Comparison of ENCODE assay signal across 1 cellular context in the genomic region with DNA sequence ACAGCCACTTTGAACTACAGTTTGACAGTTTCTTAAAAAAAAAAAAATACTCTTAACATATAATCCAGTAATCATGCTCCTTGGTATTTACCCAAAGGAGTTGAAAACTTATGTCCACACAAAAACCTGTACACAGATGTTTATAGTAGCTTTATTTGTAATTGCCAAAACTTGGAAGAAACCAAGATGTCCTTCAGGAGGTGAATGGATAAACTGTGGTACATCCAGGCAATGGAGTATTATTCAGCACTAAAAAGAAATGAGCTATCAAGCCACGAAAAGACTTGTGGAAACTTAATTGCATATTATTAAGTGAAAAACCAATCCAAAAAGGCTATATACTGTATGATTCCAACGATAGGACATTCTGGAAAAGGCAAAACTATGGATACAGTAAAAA.
TF ChIP-seq lines count a peak whose summit lies in the region.

No MANE protein-coding gene starts in this region.

TF ChIP-seq in GM12878, 131 proteins besides CTCF, POLR2A, EP300 and RAD21:
- TF ChIP-seq, protein P1, sequence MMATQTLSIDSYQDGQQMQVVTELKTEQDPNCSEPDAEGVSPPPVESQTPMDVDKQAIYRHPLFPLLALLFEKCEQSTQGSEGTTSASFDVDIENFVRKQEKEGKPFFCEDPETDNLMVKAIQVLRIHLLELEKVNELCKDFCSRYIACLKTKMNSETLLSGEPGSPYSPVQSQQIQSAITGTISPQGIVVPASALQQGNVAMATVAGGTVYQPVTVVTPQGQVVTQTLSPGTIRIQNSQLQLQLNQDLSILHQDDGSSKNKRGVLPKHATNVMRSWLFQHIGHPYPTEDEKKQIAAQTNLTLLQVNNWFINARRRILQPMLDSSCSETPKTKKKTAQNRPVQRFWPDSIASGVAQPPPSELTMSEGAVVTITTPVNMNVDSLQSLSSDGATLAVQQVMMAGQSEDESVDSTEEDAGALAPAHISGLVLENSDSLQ (IDR thresholded peaks at IDR 0.05), result no peak
- TF ChIP-seq PML (IDR thresholded peaks at IDR 0.05; ENCODE audit: low read length), result no peak
- no peak for TF ChIP-seq ETV6 (conservative IDR thresholded peaks at IDR 0.05 in 1 of 2, IDR thresholded peaks at IDR 0.05 in 1 of 2; ENCODE audit: borderline replicate concordance in 1 of 2, low read depth in 1 of 2)
- TF ChIP-seq CBFB (IDR thresholded peaks at IDR 0.05; ENCODE audit: low read depth), result no peak
- TF ChIP-seq DPF2 (IDR thresholded peaks at IDR 0.05), result no peak
- no peak for TF ChIP-seq MEF2A (IDR thresholded peaks at IDR 0.05; ENCODE audit: insufficient read depth, low read depth, low read length)
- TF ChIP-seq HDAC6 (IDR thresholded peaks at IDR 0.05; ENCODE audit: unreplicated experiment), result no peak
- TF ChIP-seq SMAD5 (IDR thresholded peaks at IDR 0.05; ENCODE audit: low read depth), result no peak
- TF ChIP-seq NR2F1 (conservative IDR thresholded peaks at IDR 0.05), result no peak
- no peak for TF ChIP-seq ZNF217 (IDR thresholded peaks at IDR 0.05)
- no peak for TF ChIP-seq POLR2AphosphoS2 (IDR thresholded peaks at IDR 0.05; ENCODE audit: low read depth, low read length)
- TF ChIP-seq MYC (IDR thresholded peaks at IDR 0.05; ENCODE audit: insufficient read depth, insufficient read length, insufficient replicate concordance, low read length, severe bottlenecking), result no peak
- TF ChIP-seq, protein P2, sequence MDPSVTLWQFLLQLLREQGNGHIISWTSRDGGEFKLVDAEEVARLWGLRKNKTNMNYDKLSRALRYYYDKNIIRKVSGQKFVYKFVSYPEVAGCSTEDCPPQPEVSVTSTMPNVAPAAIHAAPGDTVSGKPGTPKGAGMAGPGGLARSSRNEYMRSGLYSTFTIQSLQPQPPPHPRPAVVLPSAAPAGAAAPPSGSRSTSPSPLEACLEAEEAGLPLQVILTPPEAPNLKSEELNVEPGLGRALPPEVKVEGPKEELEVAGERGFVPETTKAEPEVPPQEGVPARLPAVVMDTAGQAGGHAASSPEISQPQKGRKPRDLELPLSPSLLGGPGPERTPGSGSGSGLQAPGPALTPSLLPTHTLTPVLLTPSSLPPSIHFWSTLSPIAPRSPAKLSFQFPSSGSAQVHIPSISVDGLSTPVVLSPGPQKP (IDR thresholded peaks at IDR 0.05; ENCODE audit: low read depth, low read length), result no peak
- TF ChIP-seq SMAD1 (IDR thresholded peaks at IDR 0.05; ENCODE audit: low read depth, partially characterized antibody), result no peak
- no peak for TF ChIP-seq SP1 (IDR thresholded peaks at IDR 0.05; ENCODE audit: low read depth, low read length)
- no peak for TF ChIP-seq WRNIP1 (IDR thresholded peaks at IDR 0.05; ENCODE audit: borderline replicate concordance, low read depth, low read length)
- TF ChIP-seq KDM1A (IDR thresholded peaks at IDR 0.05; ENCODE audit: borderline replicate concordance), result no peak
- no peak for TF ChIP-seq TCF3 (IDR thresholded peaks at IDR 0.05; ENCODE audit: borderline replicate concordance, insufficient read depth, low read depth, low read length)
- no peak for TF ChIP-seq ATF7 (IDR thresholded peaks at IDR 0.05; ENCODE audit: low read depth)
TF ChIP-seq in GM12878: peak in this region for 0.
